29 cellular contexts compared by ENCODE assay signal in the genomic region with DNA sequence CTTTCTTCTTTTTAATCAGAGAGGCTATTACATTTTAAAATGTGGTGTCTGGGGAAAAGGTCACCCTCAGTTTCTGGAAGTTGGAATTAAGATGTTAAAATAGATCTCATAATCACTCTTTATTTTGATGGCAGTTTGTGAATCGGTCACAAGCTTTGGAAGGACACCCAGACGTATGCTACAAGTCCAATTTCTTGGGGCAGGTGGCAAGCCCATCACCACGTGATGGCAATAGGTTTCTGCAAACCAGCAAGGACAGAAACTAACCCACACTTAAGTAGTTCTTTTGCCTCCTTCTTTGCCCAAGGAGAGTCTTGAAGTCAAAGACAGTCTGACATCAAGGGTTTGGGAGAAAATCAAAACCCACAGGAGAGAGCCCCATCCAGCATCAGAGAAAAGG.
"Had no signal": no experiment of that assay in that cellular context is flagged by ENCODE, and none has a peak within 500 bp of the region (broad histone marks: within the 10 kb centered on the region; RNA-seq: fewer than 3 reads in every experiment).

No MANE protein-coding gene starts in this region.

- H3K4me1 Mint-ChIP-seq: activated B cell treated with CpG ODN at 0.5 μM for 24 hours; activated CD4-positive, alpha-beta T cell treated with anti-CD3 and anti-CD28 coated beads, Interleukin-2, amount 10 ng/mL, durations not matched to agents 24 days and 14 days; activated CD8-positive, alpha-beta memory T cell treated with anti-CD3 and anti-CD28 coated beads, Interleukin-2, amount 10 ng/mL, durations not matched to agents 7 days and 5 days; activated naive CD4-positive, alpha-beta T cell treated with anti-CD3 and anti-CD28 coated beads, Interleukin-2, amount 50 U/mL, for 24 hours; activated naive CD8-positive, alpha-beta T cell treated with anti-CD3 and anti-CD28 coated beads for 36 hours; activated naive CD8-positive, alpha-beta T cell treated with anti-CD3 and anti-CD28 coated beads, Interleukin-2, amount 50 U/mL, for 24 hours; T-helper 17 cell had no signal

- H3K4me3 Mint-ChIP-seq: activated B cell treated with CpG ODN at 0.5 μM for 24 hours; activated CD4-positive, alpha-beta memory T cell treated with anti-CD3 and anti-CD28 coated beads for 36 hours; activated CD4-positive, alpha-beta T cell treated with anti-CD3 and anti-CD28 coated beads, Interleukin-2, amount 10 ng/mL, durations not matched to agents 24 days and 14 days; activated CD8-positive, alpha-beta memory T cell treated with anti-CD3 and anti-CD28 coated beads, Interleukin-2, amount 10 ng/mL, durations not matched to agents 7 days and 5 days; activated CD8-positive, alpha-beta T cell treated with anti-CD3 and anti-CD28 coated beads, Interleukin-2, amount 10 ng/mL, durations not matched to agents 7 days and 5 days; activated naive CD4-positive, alpha-beta T cell treated with anti-CD3 and anti-CD28 coated beads for 36 hours; activated naive CD4-positive, alpha-beta T cell treated with anti-CD3 and anti-CD28 coated beads, Interleukin-2, amount 50 U/mL, for 24 hours; activated naive CD8-positive, alpha-beta T cell treated with anti-CD3 and anti-CD28 coated beads for 36 hours; activated naive CD8-positive, alpha-beta T cell treated with anti-CD3 and anti-CD28 coated beads, Interleukin-2, amount 50 U/mL, for 24 hours; activated T-helper 1 cell treated with anti-CD3 and anti-CD28 coated beads, Interleukin-12 subunit alpha, Interleukin-12 subunit beta, Interleukin-2, Interleukin-4 antibody, amounts not matched to agents 30 ng/mL and 10 ng/mL and 1 ng/mL, durations not matched to agents 14 hours and 24 hours and 36 hours; T-helper 17 cell; T-helper 2 cell treated with Interferon-gamma antibody and Interleukin-4, amounts not matched to agents 5 μg/mL and 100 μg/mL, for 36 hours had no signal

- H3K4me1 ChIP-seq: adrenal gland, colonic mucosa had no signal

- H3K27ac Mint-ChIP-seq: activated B cell treated with CpG ODN at 0.5 μM for 24 hours; activated CD4-positive, alpha-beta memory T cell treated with anti-CD3 and anti-CD28 coated beads for 36 hours; activated CD4-positive, alpha-beta T cell treated with anti-CD3 and anti-CD28 coated beads, Interleukin-2, amount 10 ng/mL, durations not matched to agents 24 days and 14 days; activated CD8-positive, alpha-beta memory T cell treated with anti-CD3 and anti-CD28 coated beads, Interleukin-2, amount 10 ng/mL, durations not matched to agents 7 days and 5 days; activated CD8-positive, alpha-beta T cell treated with anti-CD3 and anti-CD28 coated beads, Interleukin-2, amount 10 ng/mL, durations not matched to agents 7 days and 5 days; activated naive CD4-positive, alpha-beta T cell treated with anti-CD3 and anti-CD28 coated beads for 36 hours; activated naive CD4-positive, alpha-beta T cell treated with anti-CD3 and anti-CD28 coated beads, Interleukin-2, amount 50 U/mL, for 24 hours; activated naive CD8-positive, alpha-beta T cell treated with anti-CD3 and anti-CD28 coated beads for 36 hours; activated naive CD8-positive, alpha-beta T cell treated with anti-CD3 and anti-CD28 coated beads, Interleukin-2, amount 50 U/mL, for 24 hours; activated T-helper 1 cell treated with anti-CD3 and anti-CD28 coated beads, Interleukin-12 subunit alpha, Interleukin-12 subunit beta, Interleukin-2, Interleukin-4 antibody, amounts not matched to agents 30 ng/mL and 10 ng/mL and 1 ng/mL, durations not matched to agents 14 hours and 24 hours and 36 hours; activated T-helper 2 cell treated with anti-CD3 and anti-CD28 coated beads, Interferon-gamma antibody, Interleukin-2, Interleukin-4, amounts not matched to agents 10 μg/mL and 5 μg/mL and 100 μg/mL, durations not matched to agents 14 hours and 24 hours and 36 hours; T-helper 17 cell; T-helper 2 cell treated with Interferon-gamma antibody and Interleukin-4, amounts not matched to agents 5 μg/mL and 100 μg/mL, for 36 hours had no signal

- H3K27ac ChIP-seq: adrenal gland, colonic mucosa, WERI-Rb-1 had no signal

- H3K9me3 Mint-ChIP-seq: activated B cell treated with CpG ODN at 0.5 μM for 24 hours; activated CD4-positive, alpha-beta memory T cell treated with anti-CD3 and anti-CD28 coated beads for 36 hours; activated CD4-positive, alpha-beta T cell treated with anti-CD3 and anti-CD28 coated beads, Interleukin-2, amount 10 ng/mL, durations not matched to agents 24 days and 14 days; activated naive CD4-positive, alpha-beta T cell treated with anti-CD3 and anti-CD28 coated beads for 36 hours; activated naive CD4-positive, alpha-beta T cell treated with anti-CD3 and anti-CD28 coated beads, Interleukin-2, amount 50 U/mL, for 24 hours; activated naive CD8-positive, alpha-beta T cell treated with anti-CD3 and anti-CD28 coated beads for 36 hours; activated naive CD8-positive, alpha-beta T cell treated with anti-CD3 and anti-CD28 coated beads, Interleukin-2, amount 50 U/mL, for 24 hours; activated T-helper 1 cell treated with anti-CD3 and anti-CD28 coated beads, Interleukin-12 subunit alpha, Interleukin-12 subunit beta, Interleukin-2, Interleukin-4 antibody, amounts not matched to agents 30 ng/mL and 10 ng/mL and 1 ng/mL, durations not matched to agents 14 hours and 24 hours and 36 hours; activated T-helper 2 cell treated with anti-CD3 and anti-CD28 coated beads, Interferon-gamma antibody, Interleukin-2, Interleukin-4, amounts not matched to agents 10 μg/mL and 5 μg/mL and 100 μg/mL, durations not matched to agents 14 hours and 24 hours and 36 hours; T-helper 2 cell treated with Interferon-gamma antibody and Interleukin-4, amounts not matched to agents 5 μg/mL and 100 μg/mL, for 36 hours had no signal

- H3K27me3 ChIP-seq: adrenal gland, colonic mucosa had no signal

- H3K27me3 Mint-ChIP-seq: activated CD8-positive, alpha-beta memory T cell treated with anti-CD3 and anti-CD28 coated beads, Interleukin-2, amount 10 ng/mL, durations not matched to agents 7 days and 5 days had no signal

- DNase-seq: activated B cell treated with CpG ODN at 0.5 μM for 24 hours; activated CD4-positive, alpha-beta memory T cell treated with anti-CD3 and anti-CD28 coated beads for 36 hours; activated CD4-positive, alpha-beta T cell treated with anti-CD3 and anti-CD28 coated beads, Interleukin-2, amount 10 ng/mL, durations not matched to agents 24 days and 14 days; activated CD8-positive, alpha-beta memory T cell treated with anti-CD3 and anti-CD28 coated beads, Interleukin-2, amount 10 ng/mL, durations not matched to agents 7 days and 5 days; activated CD8-positive, alpha-beta memory T cell treated with anti-CD3 and anti-CD28 coated beads, Interleukin-2, amount 50 U/mL, for 4 hours; activated CD8-positive, alpha-beta T cell treated with anti-CD3 and anti-CD28 coated beads, Interleukin-2, amount 10 ng/mL, durations not matched to agents 7 days and 5 days; activated effector memory CD4-positive, alpha-beta T cell treated with anti-CD3 and anti-CD28 coated beads, Interleukin-2, amount 50 U/mL, for 16 hours; activated naive CD4-positive, alpha-beta T cell treated with anti-CD3 and anti-CD28 coated beads for 36 hours; activated naive CD8-positive, alpha-beta T cell treated with anti-CD3 and anti-CD28 coated beads for 36 hours; activated naive CD8-positive, alpha-beta T cell treated with anti-CD3 and anti-CD28 coated beads, Interleukin-2, amount 50 U/mL, for 24 hours; activated T-cell treated with anti-CD3 and anti-CD28 coated beads, Interleukin-2, amount 50 U/mL, for 1 hour; activated T-cell treated with anti-CD3 and anti-CD28 coated beads, Interleukin-2, amount 50 U/mL, for 48 hours; adrenal gland; central memory CD4-positive, alpha-beta T cell; cerebellar nuclear complex; colonic mucosa; effector CD8-positive, alpha-beta T cell; foreskin fibroblast; glutamatergic neuron; T-helper 1 cell; T-helper 17 cell; T1000; WERI-Rb-1 had no signal

- H3K36me3 Mint-ChIP-seq: activated CD4-positive, alpha-beta memory T cell treated with anti-CD3 and anti-CD28 coated beads for 36 hours; activated CD8-positive, alpha-beta memory T cell treated with anti-CD3 and anti-CD28 coated beads, Interleukin-2, amount 10 ng/mL, durations not matched to agents 7 days and 5 days; activated naive CD4-positive, alpha-beta T cell treated with anti-CD3 and anti-CD28 coated beads, Interleukin-2, amount 50 U/mL, for 24 hours; activated naive CD8-positive, alpha-beta T cell treated with anti-CD3 and anti-CD28 coated beads for 36 hours had no signal

- ATAC-seq: activated CD4-positive, CD25-positive, alpha-beta regulatory T cell treated with anti-CD3 and anti-CD28 coated beads, Interleukin-2, amount 50 U/mL, for 24 hours; activated CD8-positive, alpha-beta memory T cell treated with anti-CD3 and anti-CD28 coated beads, Interleukin-2, amount 10 ng/mL, durations not matched to agents 7 days and 5 days; activated CD8-positive, alpha-beta T cell treated with anti-CD3 and anti-CD28 coated beads, Interleukin-2, amount 10 ng/mL, durations not matched to agents 7 days and 5 days; activated naive CD8-positive, alpha-beta T cell treated with anti-CD3 and anti-CD28 coated beads, Interleukin-2, amount 50 U/mL, for 24 hours; esophagus mucosa; T-helper 17 cell had no signal

- H3K4me3 ChIP-seq: adrenal gland, colonic mucosa had no signal

- H3K9me3 ChIP-seq: adrenal gland, colonic mucosa had no signal

- H3K36me3 ChIP-seq: adrenal gland, colonic mucosa, WERI-Rb-1 had no signal
